In genomic region chr16:9996191-9996590, GRCh38 we compare ENCODE assay signal across 17 cellular contexts.
A peak's percentile ranks its signal among the peaks of the same experiment; 100 is the strongest.
DNase-seq lines count a peak whose midpoint lies in the region; ATAC-seq and TF ChIP-seq lines count a peak whose summit lies in the region.
"Had no signal": no experiment of that assay in that cellular context is flagged by ENCODE, and none has a peak within 500 bp of the region (broad histone marks: within the 10 kb centered on the region; RNA-seq: fewer than 3 reads in every experiment).

No MANE protein-coding gene starts in this region.

- H3K27me3 ChIP-seq in mammary epithelial cell (ENCODE audit: insufficient read depth, low read length) (no peaks in the 10 kb centered on the region), neural progenitor cell (no peaks in the 10 kb centered on the region)

- ATAC-seq in HG02884 (IDR thresholded peaks at IDR 0.05; ENCODE audit: unreplicated experiment) = no peak
- ATAC-seq: CD8-positive, alpha-beta T cell had no signal

- H3K4me1 Mint-ChIP-seq in MCF 10A (ENCODE audit: insufficient read depth, unreplicated experiment) (no peaks in the 10 kb centered on the region), neural progenitor cell (peaks cover 15% of the 10 kb centered on the region)
- no peaks in the 10 kb centered on the region for H3K4me1 Mint-ChIP-seq in activated T-cell treated with anti-CD3 and anti-CD28 coated beads, Interleukin-2, amount 50 U/mL, for 24 hours (ENCODE audit: low read depth)
- H3K4me1 Mint-ChIP-seq: CD14-positive monocyte had no signal

- in situ Hi-C loops in mammary epithelial cell (cut with MboI; ENCODE audit: low sequenced_read_pairs in 2 of 2) = no loop called here

- H3K27ac Mint-ChIP-seq in MCF 10A (ENCODE audit: low read depth, unreplicated experiment) = no peak overlapping the region
- no peak overlapping the region for H3K27ac Mint-ChIP-seq in neural progenitor cell
- H3K27ac Mint-ChIP-seq in activated T-cell treated with anti-CD3 and anti-CD28 coated beads, Interleukin-2, amount 50 U/mL, for 24 hours = no peak overlapping the region
- H3K27ac Mint-ChIP-seq: CD8-positive, alpha-beta T cell had no signal

- H3K36me3 ChIP-seq in mammary epithelial cell (ENCODE audit: insufficient read depth, low read length) (no peaks in the 10 kb centered on the region), neural progenitor cell (no peaks in the 10 kb centered on the region)

- H3K9ac ChIP-seq in mammary epithelial cell (ENCODE audit: insufficient read depth, low read length) (no peak overlapping the region), neural progenitor cell (no peak overlapping the region)
- H3K9ac ChIP-seq: GM23248 had no signal

- POLR2A ChIA-PET in MCF 10A (lab: Yijun Ruan, JAX) = no interaction called here

- no peaks in the 10 kb centered on the region for H3K27me3 Mint-ChIP-seq in MCF 10A (ENCODE audit: insufficient read depth, unreplicated experiment)
- peaks cover 5% of the 10 kb centered on the region for H3K27me3 Mint-ChIP-seq in neural progenitor cell (ENCODE audit: insufficient read depth, low read depth)
- H3K27me3 Mint-ChIP-seq in activated T-cell treated with anti-CD3 and anti-CD28 coated beads, Interleukin-2, amount 50 U/mL, for 24 hours = peaks cover 2% of the 10 kb centered on the region

- H4K20me1 ChIP-seq in mammary epithelial cell (ENCODE audit: insufficient read depth, low read length) (no peaks in the 10 kb centered on the region), neural progenitor cell (ENCODE audit: low read depth) (no peaks in the 10 kb centered on the region)

- no peaks in the 10 kb centered on the region for H3K4me1 ChIP-seq in mammary epithelial cell (ENCODE audit: insufficient read depth, low read length)
- peaks cover 29% of the 10 kb centered on the region for H3K4me1 ChIP-seq in neural progenitor cell

- H3K4me2 ChIP-seq in mammary epithelial cell (ENCODE audit: insufficient read depth, low read depth, low read length) = no peak overlapping the region
- peak overlapping the region; percentile 66 for H3K4me2 ChIP-seq in neural progenitor cell

- H3K4me3 Mint-ChIP-seq in MCF 10A (ENCODE audit: unreplicated experiment) = no peak overlapping the region
- H3K4me3 Mint-ChIP-seq in neural progenitor cell = no peak overlapping the region
- no peak overlapping the region for H3K4me3 Mint-ChIP-seq in activated T-cell treated with anti-CD3 and anti-CD28 coated beads, Interleukin-2, amount 50 U/mL, for 24 hours
- H3K4me3 Mint-ChIP-seq: CD14-positive monocyte; CD8-positive, alpha-beta T cell; H9 had no signal

- CTCF ChIA-PET in mammary epithelial cell (lab: Charles Lee; ENCODE audit: low non-redundant PET) = no interaction called here
- CTCF ChIA-PET in MCF 10A (lab: Yijun Ruan, JAX) = interaction anchor here (0.6 kb wide), 1 partner anchor 619 kb away, joined by 3 read pairs; no protein-coding TSS in a partner anchor

- H3K27ac ChIP-seq in mammary epithelial cell (ENCODE audit: insufficient read depth, low read depth, low read length) (no peak overlapping the region), neural progenitor cell (no peak overlapping the region)
- H3K27ac ChIP-seq: 22Rv1, GM23248, HL-60 had no signal

- H3K4me3 ChIP-seq in mammary epithelial cell (replicated peaks in 1 of 3; ENCODE audit: insufficient read depth in 1 of 3, low read depth in 2 of 3, low read length in 3 of 3) = no peak overlapping the region
- H3K4me3 ChIP-seq in neural progenitor cell = no peak overlapping the region
- H3K4me3 ChIP-seq: GM23248 had no signal

- no peak for TF ChIP-seq CTCF in mammary epithelial cell (conservative IDR thresholded peaks at IDR 0.05 in 1 of 2, IDR thresholded peaks at IDR 0.05 in 1 of 2; ENCODE audit: extremely low read depth in 1 of 2, insufficient read depth in 1 of 2, low read depth in 1 of 2, low read length in 2 of 2)
- TF ChIP-seq CTCF in MCF 10A (IDR thresholded peaks at IDR 0.05; ENCODE audit: unreplicated experiment) = no peak
- TF ChIP-seq CTCF in neural progenitor cell (IDR thresholded peaks at IDR 0.05) = no peak

- H3K9me3 Mint-ChIP-seq in MCF 10A (ENCODE audit: unreplicated experiment) (peaks cover 57% of the 10 kb centered on the region), neural progenitor cell (peaks cover 3% of the 10 kb centered on the region)
- peaks cover 5% of the 10 kb centered on the region for H3K9me3 Mint-ChIP-seq in activated T-cell treated with anti-CD3 and anti-CD28 coated beads, Interleukin-2, amount 50 U/mL, for 24 hours
- H3K9me3 Mint-ChIP-seq: H9 had no signal

- H3K36me3 Mint-ChIP-seq in MCF 10A (ENCODE audit: insufficient read depth, unreplicated experiment) (no peaks in the 10 kb centered on the region), neural progenitor cell (no peaks in the 10 kb centered on the region)
- no peaks in the 10 kb centered on the region for H3K36me3 Mint-ChIP-seq in activated T-cell treated with anti-CD3 and anti-CD28 coated beads, Interleukin-2, amount 50 U/mL, for 24 hours (ENCODE audit: low read depth)
- H3K36me3 Mint-ChIP-seq: CD14-positive monocyte; CD8-positive, alpha-beta T cell had no signal

- no peak overlapping the region for H2AFZ ChIP-seq in mammary epithelial cell (ENCODE audit: low read depth, low read length)
- H2AFZ ChIP-seq in neural progenitor cell (replicated peaks) = no peak overlapping the region
- H2AFZ ChIP-seq: GM23248 had no signal

- WGBS in mammary epithelial cell (ENCODE audit: low coverage, missing lambda C conversion rate) = 27% methylated on average over 6 of the region's 7 CpGs

- H3F3A ChIP-seq in neural progenitor cell (ENCODE audit: low read depth) = peaks cover 8% of the 10 kb centered on the region

- H3K9me3 ChIP-seq in mammary epithelial cell (replicated peaks; ENCODE audit: insufficient read depth, low read length) (no peaks in the 10 kb centered on the region), neural progenitor cell (ENCODE audit: low read depth) (no peaks in the 10 kb centered on the region)

- BruUV-seq in mammary epithelial cell (replicated peaks; lab: Mats Ljungman, UMichigan) (no TSS peak), MCF 10A (replicated peaks; lab: Mats Ljungman, UMichigan) (no TSS peak)

- dilution Hi-C loops in mammary epithelial cell (cut with HindIII; ENCODE audit: low sequenced_read_pairs) = no loop called here

- intact Hi-C loops in mammary epithelial cell (cut with micrococcal nuclease) = no loop called here
- intact Hi-C loops in MCF 10A (cut with micrococcal nuclease) = no loop called here

- no peaks in the 10 kb centered on the region for H3K79me2 ChIP-seq in mammary epithelial cell (ENCODE audit: insufficient read depth, low read length)
- no peaks in the 10 kb centered on the region for H3K79me2 ChIP-seq in neural progenitor cell (ENCODE audit: low read depth)

- peak; percentile 4 for DNase-seq in mammary epithelial cell
- no peak for DNase-seq in MCF 10A (ENCODE audit: unreplicated experiment)
- peak; percentile 90 for DNase-seq in astrocyte of the hippocampus (ENCODE audit: low read depth, low spot score)
- peak; percentile 53 for DNase-seq in neural progenitor cell (ENCODE audit: low spot score)
- DNase-seq in NCI-H2081 treated with DMSO at 0.1 percent for 48 hours (lab: John Stamatoyannopoulos, UW) = no peak
- no peak for DNase-seq in activated T-cell treated with anti-CD3 and anti-CD28 coated beads, Interleukin-2, amount 50 U/mL, for 24 hours
- no peak for DNase-seq in activated T-cell treated with anti-CD3 and anti-CD28 coated beads, Interleukin-2, amount 50 U/mL, for 1 hour
- DNase-seq: CD8-positive, alpha-beta T cell; COR-L47; DMS153; GF-D8; GM23248; H9 had no signal

Comparison
In these comparisons a context has a peak if more than half of its experiments do, and no peak if none do; other contexts are left out.
1. DNase-seq: peak in mammary epithelial cell (single experiment), astrocyte of the hippocampus (single experiment) and neural progenitor cell (single experiment); none in MCF 10A (single experiment), NCI-H2081 treated with DMSO at 0.1 percent for 48 hours (single experiment), activated T-cell treated with anti-CD3 and anti-CD28 coated beads, Interleukin-2, amount 50 U/mL, for 24 hours (single experiment) and activated T-cell treated with anti-CD3 and anti-CD28 coated beads, Interleukin-2, amount 50 U/mL, for 1 hour (single experiment).